ENCODE assay signal across 22 cellular contexts in genomic region chr6:6622557-6622956, GRCh38. TPM values are rescaled to one million over a fixed set of nuclear protein-coding genes. Genes with fewer than 3 reads are reported as not detected.
DNase-seq lines count a peak whose midpoint lies in the region; ATAC-seq and TF ChIP-seq lines count a peak whose summit lies in the region.
"Had no signal": no experiment of that assay in that cellular context is flagged by ENCODE, and none has a peak within 500 bp of the region (broad histone marks: within the 10 kb centered on the region; RNA-seq: fewer than 3 reads in every experiment).

No MANE protein-coding gene starts in this region.

- ATAC-seq in HG03469 (IDR thresholded peaks at IDR 0.05; ENCODE audit: unreplicated experiment) = no peak

- DNase-seq in DMS 273 (lab: John Stamatoyannopoulos, UW; ENCODE audit: unreplicated experiment) (peak; percentile 83), NCI-H1694 treated with DMSO at 0.1 percent for 48 hours (lab: John Stamatoyannopoulos, UW) (peak; percentile 98), dorsolateral prefrontal cortex (no peak), superior temporal gyrus (ENCODE audit: extremely low spot score) (peak; percentile 63)
- no peak for DNase-seq in activated naive CD4-positive, alpha-beta T cell treated with anti-CD3 and anti-CD28 coated beads, Interleukin-2, amount 10 ng/mL, durations not matched to agents 7 days and 5 days
- DNase-seq in activated naive CD4-positive, alpha-beta T cell (lab: John Stamatoyannopoulos, UW) = no peak
- DNase-seq: CD4-positive, alpha-beta T cell; COR-L47; KG1; NCI-H1092 treated with DMSO at 0.1 percent for 48 hours; NCI-H1436 treated with DMSO at 0.1 percent for 48 hours; NCI-H2081 treated with DMSO at 0.1 percent for 48 hours; NCI-H510A; NCI-H774; NK-92 treated with Interleukin-12 subunit alpha and Interleukin-12 subunit beta, amount 100 ng/mL, for 24 hours; SHP77 treated with DMSO at 0.1 percent for 48 hours had no signal

- CTCF ChIA-PET in activated naive CD4-positive, alpha-beta T cell treated with anti-CD3 and anti-CD28 coated beads, Interleukin-2, amount 10 ng/mL, durations not matched to agents 7 days and 5 days (lab: Charles Lee) = interaction anchor here (1.1 kb wide), 1 partner anchor 9 kb away, joined by 4 read pairs; no protein-coding TSS in a partner anchor

- peaks cover 8% of the 10 kb centered on the region for H3K27me3 Mint-ChIP-seq in activated naive CD4-positive, alpha-beta T cell treated with anti-CD3 and anti-CD28 coated beads, Interleukin-2, amount 10 ng/mL, durations not matched to agents 7 days and 5 days
- H3K27me3 Mint-ChIP-seq: CD4-positive, alpha-beta T cell had no signal

- H3K4me1 Mint-ChIP-seq in activated naive CD4-positive, alpha-beta T cell treated with anti-CD3 and anti-CD28 coated beads, Interleukin-2, amount 10 ng/mL, durations not matched to agents 7 days and 5 days = peaks cover 67% of the 10 kb centered on the region

- H3K9me3 Mint-ChIP-seq in activated naive CD4-positive, alpha-beta T cell treated with anti-CD3 and anti-CD28 coated beads, Interleukin-2, amount 10 ng/mL, durations not matched to agents 7 days and 5 days = peaks cover 2% of the 10 kb centered on the region
- H3K9me3 Mint-ChIP-seq: CD4-positive, alpha-beta T cell had no signal

- peaks cover 73% of the 10 kb centered on the region for H3K36me3 Mint-ChIP-seq in activated naive CD4-positive, alpha-beta T cell treated with anti-CD3 and anti-CD28 coated beads, Interleukin-2, amount 10 ng/mL, durations not matched to agents 7 days and 5 days

- TF ChIP-seq CTCF in dorsolateral prefrontal cortex (IDR thresholded peaks at IDR 0.05 in 54 of 56, conservative IDR thresholded peaks at IDR 0.05 in 2 of 56; ENCODE audit: low read depth in 1 of 56, partially characterized antibody in 56 of 56) = no peak

- no peaks in the 10 kb centered on the region for H3K27me3 ChIP-seq in dorsolateral prefrontal cortex
- H3K27me3 ChIP-seq: BLaER1 had no signal

- no peak overlapping the region for H3K27ac Mint-ChIP-seq in activated naive CD4-positive, alpha-beta T cell treated with anti-CD3 and anti-CD28 coated beads, Interleukin-2, amount 10 ng/mL, durations not matched to agents 7 days and 5 days
- H3K27ac Mint-ChIP-seq: CD4-positive, alpha-beta T cell had no signal

- peak overlapping the region in 53 of 59 donors; percentile 0 to 87 (median 64) for H3K27ac ChIP-seq in dorsolateral prefrontal cortex
- H3K27ac ChIP-seq: BLaER1, RWPE1, SK-N-MC had no signal

- intact Hi-C loops in dorsolateral prefrontal cortex (cut with DNase I) = loop anchor here in 1 of 2 donors (1.0 kb wide), 1 partner anchor 8 kb away; no protein-coding TSS in a partner anchor

- no peak overlapping the region for H3K4me3 Mint-ChIP-seq in activated naive CD4-positive, alpha-beta T cell treated with anti-CD3 and anti-CD28 coated beads, Interleukin-2, amount 10 ng/mL, durations not matched to agents 7 days and 5 days
- H3K4me3 Mint-ChIP-seq: CD4-positive, alpha-beta T cell had no signal

- peak overlapping the region in 42 of 59 donors; percentile 4 to 54 (median 33) for H3K4me3 ChIP-seq in dorsolateral prefrontal cortex
- H3K4me3 ChIP-seq: BLaER1, SK-N-MC had no signal

RNA-seq across cellular contexts. Expression of gene LY86, which starts 34.0 kb away (rescaled TPM):
- 10 to 100 TPM in 6 of 120 experiments, 1 to 10 TPM in 110, under 1 TPM in 3, not detected in 1; 0.71 to 18.3 (median 4.1) TPM for total RNA-seq in dorsolateral prefrontal cortex
- total RNA-seq: A673, H4 had no signal

Comparison
In these comparisons a context has a peak if more than half of its experiments do, and no peak if none do; other contexts are left out.
1. DNase-seq: peak in DMS 273 (single experiment), NCI-H1694 treated with DMSO at 0.1 percent for 48 hours (single experiment) and superior temporal gyrus (single experiment); none in dorsolateral prefrontal cortex (0 of 10), activated naive CD4-positive, alpha-beta T cell treated with anti-CD3 and anti-CD28 coated beads, Interleukin-2, amount 10 ng/mL, durations not matched to agents 7 days and 5 days (single experiment) and activated naive CD4-positive, alpha-beta T cell (0 of 4).